1 cellular context compared by ENCODE assay signal in genomic region chr17:29005562-29005887, GRCh38.
TF ChIP-seq lines count a peak whose summit lies in the region.

No MANE protein-coding gene starts in this region.

TF ChIP-seq in HepG2, 621 proteins besides CTCF, POLR2A, EP300 and RAD21:
- TF ChIP-seq TCF7L2 (IDR thresholded peaks at IDR 0.05; ENCODE audit: low read depth, low read length) (no peak), ZNF598 (CRISPR knock-in tag; IDR thresholded peaks at IDR 0.05; ENCODE audit: borderline replicate concordance) (no peak), ZNF546 (CRISPR knock-in tag; conservative IDR thresholded peaks at IDR 0.05) (0 out of 2 replicates have a peak, but pooled peaks have one; percentile 9)
